ENCODE assay signal across 14 cellular contexts in the genomic region with DNA sequence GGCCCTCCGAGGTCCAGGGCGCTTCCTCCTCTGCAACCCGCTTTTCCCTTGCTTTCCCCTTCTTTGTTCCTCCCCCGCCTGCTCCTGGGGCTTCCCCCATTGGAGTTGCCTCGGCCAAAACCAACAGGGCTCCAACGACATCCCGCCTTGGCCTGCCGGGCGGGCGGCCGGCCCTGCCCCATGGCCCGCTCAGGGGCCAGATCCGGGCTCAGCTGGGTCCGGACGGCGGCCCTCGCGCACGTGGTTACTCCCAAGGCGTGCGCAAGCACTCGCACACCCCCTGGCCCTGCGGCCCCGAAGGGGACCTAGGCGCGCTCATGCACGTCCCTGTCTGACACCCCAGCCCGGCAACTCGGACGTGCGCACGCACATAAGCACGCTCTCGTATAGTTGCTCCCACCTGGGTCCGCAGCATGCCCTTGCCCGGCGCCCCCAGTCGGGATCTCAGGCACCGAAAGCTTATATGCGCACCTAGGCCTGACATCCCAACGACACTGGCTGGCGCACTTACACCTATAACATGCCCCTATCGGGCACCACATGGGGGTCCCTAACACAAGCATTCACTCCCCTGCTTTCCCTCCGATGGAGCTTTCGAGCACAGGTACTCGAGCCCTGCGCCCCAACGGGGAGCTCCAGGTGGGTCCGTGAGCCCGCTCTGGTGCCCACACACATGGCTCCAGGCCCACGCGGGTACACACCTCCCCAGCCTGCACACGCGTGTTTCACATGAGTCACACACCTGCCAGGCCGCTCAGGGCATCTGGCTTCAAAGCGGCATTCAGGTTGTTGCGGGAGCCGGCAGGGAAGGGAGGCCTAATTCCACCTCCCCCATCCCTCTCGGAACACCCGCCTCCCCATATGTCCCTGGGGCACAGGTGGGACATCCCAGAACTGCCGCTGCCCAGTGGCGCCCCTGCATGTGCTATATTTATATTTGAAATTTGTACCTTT. TPM values are rescaled to one million over a fixed set of nuclear protein-coding genes. Genes with fewer than 3 reads are reported as not detected.
A peak's percentile ranks its signal among the peaks of the same experiment; 100 is the strongest.
DNase-seq lines count a peak whose midpoint lies in the region; ATAC-seq and TF ChIP-seq lines count a peak whose summit lies in the region.
"Had no signal": no experiment of that assay in that cellular context is flagged by ENCODE, and none has a peak within 500 bp of the region (broad histone marks: within the 10 kb centered on the region; RNA-seq: fewer than 3 reads in every experiment).

No MANE protein-coding gene starts in this region.

- peak overlapping the region; percentile 76 for H3K18ac ChIP-seq in neuronal stem cell (ENCODE audit: low read length)

- no peak for TF ChIP-seq POLR2A in uterus (IDR thresholded peaks at IDR 0.05)

- H3K4me3 ChIP-seq in fibroblast of lung (replicated peaks in 1 of 4; ENCODE audit: control extremely low read depth in 1 of 4, insufficient read depth in 1 of 4, low read depth in 3 of 4, low read length in 4 of 4) (no peak overlapping the region), neuronal stem cell (ENCODE audit: low read length in 2 of 2) (no peak overlapping the region), uterus (peak overlapping the region in 1 of 2 donors; percentile 12)
- H3K4me3 ChIP-seq: adrenal gland, SJCRH30 had no signal

- no peaks in the 10 kb centered on the region for H4K20me1 ChIP-seq in fibroblast of lung (ENCODE audit: control insufficient read depth, extremely low read depth, insufficient read depth, low read length)

- ATAC-seq in T-helper 17 cell (no peak), GM21515 (IDR thresholded peaks at IDR 0.05; ENCODE audit: unreplicated experiment) (no peak)
- ATAC-seq: effector memory CD8-positive, alpha-beta T cell had no signal

- peak overlapping the region; percentile 70 for H2AK5ac ChIP-seq in neuronal stem cell (ENCODE audit: low read depth, low read length)

- peak overlapping the region; percentile 89 for H3K23ac ChIP-seq in neuronal stem cell (ENCODE audit: low read depth, low read length, poor library complexity)

- peaks cover 3% of the 10 kb centered on the region for H3K36me3 Mint-ChIP-seq in T-helper 17 cell (ENCODE audit: low read depth)
- H3K36me3 Mint-ChIP-seq in activated naive CD4-positive, alpha-beta T cell treated with anti-CD3 and anti-CD28 coated beads for 36 hours (ENCODE audit: low read depth) = no peaks in the 10 kb centered on the region

- H3K27me3 Mint-ChIP-seq in T-helper 17 cell = peaks cover 65% of the 10 kb centered on the region
- peaks cover 38% of the 10 kb centered on the region for H3K27me3 Mint-ChIP-seq in activated naive CD4-positive, alpha-beta T cell treated with anti-CD3 and anti-CD28 coated beads for 36 hours (ENCODE audit: low read depth)

- H2BK120ac ChIP-seq in neuronal stem cell (ENCODE audit: low read depth, low read length) = no peak overlapping the region

- H3K4me3 Mint-ChIP-seq in T-helper 17 cell = no peak overlapping the region
- no peak overlapping the region for H3K4me3 Mint-ChIP-seq in activated naive CD4-positive, alpha-beta T cell treated with anti-CD3 and anti-CD28 coated beads for 36 hours

- no CpG with 5 or more reads among the region's 62 CpGs for WGBS in neuronal stem cell (ENCODE audit: extremely low coverage in 2 of 2, insufficient read length in 2 of 2, insufficient replicate concordance in 1 of 2), 2 donors

- CTCF ChIA-PET in activated naive CD4-positive, alpha-beta T cell treated with anti-CD3 and anti-CD28 coated beads for 36 hours (lab: Charles Lee) = interaction anchor here (1.2 to 1.9 kb wide), 2 partner anchors 20 to 24 kb away, joined by 3 to 5 read pairs; no protein-coding TSS in a partner anchor

- no peak overlapping the region for H4K91ac ChIP-seq in neuronal stem cell (ENCODE audit: low read depth, low read length, poor library complexity)

- peaks cover 20% of the 10 kb centered on the region for H3K4me1 Mint-ChIP-seq in T-helper 17 cell
- H3K4me1 Mint-ChIP-seq in activated naive CD4-positive, alpha-beta T cell treated with anti-CD3 and anti-CD28 coated beads for 36 hours (ENCODE audit: low read depth) = peaks cover 22% of the 10 kb centered on the region

- H3K9me3 ChIP-seq in T-helper 17 cell (ENCODE audit: control insufficient read depth, low read length, poor library complexity, severe bottlenecking) (no peaks in the 10 kb centered on the region), fibroblast of lung (ENCODE audit: control insufficient read depth, insufficient read depth, low read depth, low read length) (no peaks in the 10 kb centered on the region), neuronal stem cell (replicated peaks in 1 of 2; ENCODE audit: control insufficient read depth in 2 of 2, insufficient read depth in 1 of 2, low read depth in 1 of 2, low read length in 2 of 2) (peaks cover 7 to 16% of the 10 kb centered on the region in 2 donors), uterus (no peaks in the 10 kb centered on the region)
- H3K9me3 ChIP-seq: adrenal gland, Caco-2, SJCRH30 had no signal

- H3K4me2 ChIP-seq in fibroblast of lung (ENCODE audit: extremely low read depth, insufficient read depth, low read length) (peak overlapping the region; percentile 44), neuronal stem cell (ENCODE audit: insufficient read depth, low read length, poor library complexity, severe bottlenecking) (no peak overlapping the region)

- DNase-seq in T-helper 17 cell (no peak), fibroblast of lung (ENCODE audit: low read depth in 2 of 2) (no peak), neuronal stem cell (ENCODE audit: low spot score) (no peak), uterus (peak; percentile 64 to 72), middle frontal gyrus (ENCODE audit: extremely low spot score, low spot score) (no peak)
- DNase-seq in activated naive CD4-positive, alpha-beta T cell treated with anti-CD3 and anti-CD28 coated beads for 36 hours = no peak
- DNase-seq: adrenal gland; Caco-2; effector memory CD8-positive, alpha-beta T cell; SJCRH30; stimulated activated CD4-positive, alpha-beta T cell treated with anti-CD3 and anti-CD28 coated beads, Interleukin-12 subunit alpha, Interleukin-12 subunit beta, amount 100 ng/mL, for 4 hours; WERI-Rb-1 had no signal

- H2AFZ ChIP-seq in fibroblast of lung (ENCODE audit: low read length) (no peak overlapping the region), neuronal stem cell (ENCODE audit: low read length) (no peak overlapping the region)

- H2BK15ac ChIP-seq in neuronal stem cell (ENCODE audit: low read length) = peak overlapping the region; percentile 91

- peak overlapping the region; percentile 35 for H2BK5ac ChIP-seq in neuronal stem cell (ENCODE audit: low read length)

- H3K4me1 ChIP-seq in fibroblast of lung (ENCODE audit: control insufficient read depth, extremely low read depth, insufficient read depth, low read length) (peaks cover 42% of the 10 kb centered on the region), neuronal stem cell (ENCODE audit: control insufficient read depth in 2 of 2, insufficient read depth in 1 of 2, low read depth in 1 of 2, low read length in 2 of 2) (peaks cover 0 to 3% of the 10 kb centered on the region in 2 donors), uterus (peaks cover 8 to 52% of the 10 kb centered on the region in 2 donors)

- H3K27ac ChIP-seq in fibroblast of lung (ENCODE audit: insufficient read depth, low read length) (no peak overlapping the region), neuronal stem cell (replicated peaks; ENCODE audit: low read length) (no peak overlapping the region), uterus (peak overlapping the region; percentile 95 to 99)
- H3K27ac ChIP-seq: SJCRH30, WERI-Rb-1 had no signal

- H3K27me3 ChIP-seq in fibroblast of lung (ENCODE audit: control insufficient read depth, insufficient read depth, low read length) (no peaks in the 10 kb centered on the region), neuronal stem cell (ENCODE audit: control insufficient read depth in 3 of 3, insufficient read depth in 3 of 3, low read depth in 1 of 3, low read length in 3 of 3) (peaks cover 63 to 100% (median 98%) of the 10 kb centered on the region in 3 experiments), uterus (no peaks in the 10 kb centered on the region)
- H3K27me3 ChIP-seq: adrenal gland, SJCRH30 had no signal

- H3K36me3 ChIP-seq in fibroblast of lung (ENCODE audit: control insufficient read depth, insufficient read depth, low read length) (peaks cover 10% of the 10 kb centered on the region), neuronal stem cell (replicated peaks in 1 of 2; ENCODE audit: control insufficient read depth in 2 of 2, insufficient read depth in 2 of 2, low read length in 2 of 2) (no peaks in the 10 kb centered on the region), uterus (no peaks in the 10 kb centered on the region)
- H3K36me3 ChIP-seq: adrenal gland, SJCRH30, WERI-Rb-1 had no signal

- H4K8ac ChIP-seq in neuronal stem cell (ENCODE audit: low read depth, low read length) = no peak overlapping the region

- H3K79me1 ChIP-seq in neuronal stem cell (ENCODE audit: low read depth, low read length) = peaks cover 6% of the 10 kb centered on the region

- peak overlapping the region; percentile 71 for H3K14ac ChIP-seq in neuronal stem cell (ENCODE audit: low read length)

- H3K27ac Mint-ChIP-seq in T-helper 17 cell = peak overlapping the region; percentile 27
- no peak overlapping the region for H3K27ac Mint-ChIP-seq in activated naive CD4-positive, alpha-beta T cell treated with anti-CD3 and anti-CD28 coated beads for 36 hours
- H3K27ac Mint-ChIP-seq: effector memory CD8-positive, alpha-beta T cell had no signal

- no peaks in the 10 kb centered on the region for H3K9me3 Mint-ChIP-seq in activated naive CD4-positive, alpha-beta T cell treated with anti-CD3 and anti-CD28 coated beads for 36 hours
- H3K9me3 Mint-ChIP-seq: effector memory CD8-positive, alpha-beta T cell had no signal

- peaks cover 94% of the 10 kb centered on the region for H3K79me2 ChIP-seq in fibroblast of lung (ENCODE audit: control insufficient read depth, insufficient read depth, low read length)

- no peak for TF ChIP-seq CTCF in fibroblast of lung (conservative IDR thresholded peaks at IDR 0.05 in 1 of 2, IDR thresholded peaks at IDR 0.05 in 1 of 2; ENCODE audit: low read depth in 1 of 2, low read length in 2 of 2)
- no peak for TF ChIP-seq CTCF in uterus (IDR thresholded peaks at IDR 0.05)

- H3K4ac ChIP-seq in neuronal stem cell (ENCODE audit: low read length) = peak overlapping the region; percentile 10

- no peak overlapping the region for H3K9ac ChIP-seq in fibroblast of lung (ENCODE audit: insufficient read depth, low read length)
- peak overlapping the region; percentile 24 for H3K9ac ChIP-seq in neuronal stem cell (ENCODE audit: low read depth, low read length, poor library complexity)

- no peak overlapping the region for H2BK12ac ChIP-seq in neuronal stem cell (ENCODE audit: low read length)

- intact Hi-C loops in uterus (cut with DNase I; ENCODE audit: low total_unique reads) = no loop called here
- intact Hi-C loops in activated naive CD4-positive, alpha-beta T cell treated with anti-CD3 and anti-CD28 coated beads for 36 hours (cut with micrococcal nuclease) = loop anchor here (5.0 kb wide), 1 partner anchor 142 kb away; the partner anchor contains the start of genes IER2 and STX10

RNA-seq across cellular contexts. Expression of gene NFIX, which starts 15.0 kb away (rescaled TPM):
- total RNA-seq in T-helper 17 cell (under 1 TPM; 0.75 to 0.86 TPM), fibroblast of lung (55.2 and 74.8 TPM in 2 replicates), uterus (100 to 1,000 TPM in 2 of 4 donors, 10 to 100 TPM in 2; 27.4 to 381 (median 78.4) TPM)
- 35.7 and 75.9 TPM in 2 replicates for polyA plus RNA-seq in fibroblast of lung
- polyA plus RNA-seq in fibroblast of lung (2012) = 139 and 196 TPM in 2 replicates
- polyA minus RNA-seq in fibroblast of lung (ENCODE audit: low replicate concordance) = 272 and 385 TPM in 2 replicates
- polyA plus RNA-seq in neuronal stem cell (2013, experiment 1 of 2) = 0.07 TPM
- 0.07 TPM for polyA plus RNA-seq in neuronal stem cell (2013, experiment 2 of 2)
- 1 to 10 TPM; 6.2 to 6.4 TPM for total RNA-seq in activated naive CD4-positive, alpha-beta T cell treated with anti-CD3 and anti-CD28 coated beads for 36 hours

RNA-seq across cellular contexts. Expression of gene DAND5, which starts 40.9 kb away (rescaled TPM):
- total RNA-seq in T-helper 17 cell = not detected
- not detected in 2 replicates for total RNA-seq in fibroblast of lung
- polyA plus RNA-seq in fibroblast of lung = 0.03 TPM in 1 of 2 replicates, not detected in the other
- polyA plus RNA-seq in fibroblast of lung (2012) = not detected in 2 replicates
- polyA minus RNA-seq in fibroblast of lung (ENCODE audit: low replicate concordance) = not detected in 2 replicates
- polyA plus RNA-seq in neuronal stem cell (2013, experiment 1 of 2) = 0.03 TPM
- 0.03 TPM for polyA plus RNA-seq in neuronal stem cell (2013, experiment 2 of 2)
- under 1 TPM in 1 of 4 donors, not detected in 3; 0.14 TPM for total RNA-seq in uterus
- not detected for total RNA-seq in activated naive CD4-positive, alpha-beta T cell treated with anti-CD3 and anti-CD28 coated beads for 36 hours
- total RNA-seq: Caco-2, myocyte, SJCRH30 had no signal

RNA-seq across cellular contexts. Expression of gene GADD45GIP1, which starts 53.3 kb away (rescaled TPM):
- 1 to 10 TPM; 6.9 to 8.3 TPM for total RNA-seq in T-helper 17 cell
- total RNA-seq in fibroblast of lung = 17.7 and 19.7 TPM in 2 replicates
- polyA plus RNA-seq in fibroblast of lung = 19.5 and 28.2 TPM in 2 replicates
- 51.3 and 70.6 TPM in 2 replicates for polyA plus RNA-seq in fibroblast of lung (2012)
- 2.0 and 6.3 TPM in 2 replicates for polyA minus RNA-seq in fibroblast of lung (ENCODE audit: low replicate concordance)
- 34.0 TPM for polyA plus RNA-seq in neuronal stem cell (2013, experiment 1 of 2)
- 31.8 TPM for polyA plus RNA-seq in neuronal stem cell (2013, experiment 2 of 2)
- 10 to 100 TPM in 2 of 4 donors, 1 to 10 TPM in 2; 3.3 to 76.8 (median 12.8) TPM for total RNA-seq in uterus
- total RNA-seq in activated naive CD4-positive, alpha-beta T cell treated with anti-CD3 and anti-CD28 coated beads for 36 hours = 10 to 100 TPM; 27.4 to 28.6 TPM

Comparison
In these comparisons a context has a peak if more than half of its experiments do, and no peak if none do; other contexts are left out.
1. DNase-seq: peak in uterus (2 of 2); none in T-helper 17 cell (0 of 3), fibroblast of lung (0 of 2), neuronal stem cell (single experiment), middle frontal gyrus (single experiment) and activated naive CD4-positive, alpha-beta T cell treated with anti-CD3 and anti-CD28 coated beads for 36 hours (single experiment).
2. H3K27ac ChIP-seq: peak in uterus (2 of 2); none in fibroblast of lung (single experiment) and neuronal stem cell (single experiment).